23 cellular contexts compared by ENCODE assay signal in genomic region chr7:151800391-151800790, GRCh38.
"Had no signal": no experiment of that assay in that cellular context is flagged by ENCODE, and none has a peak within 500 bp of the region (broad histone marks: within the 10 kb centered on the region; RNA-seq: fewer than 3 reads in every experiment).

No MANE protein-coding gene starts in this region.

- H3K27ac ChIP-seq: colonic mucosa, foreskin keratinocyte, neutrophil, psoas muscle, sigmoid colon, skin epidermis, uterus had no signal

- H3K4me3 Mint-ChIP-seq: endodermal cell, naive B cell, nephron had no signal

- ATAC-seq: foreskin keratinocyte, left lobe of liver, psoas muscle had no signal

- H3K36me3 ChIP-seq: colonic mucosa, neutrophil, sigmoid colon, uterus had no signal

- FAIRE-seq: endothelial cell of umbilical vein had no signal

- H3K9me3 ChIP-seq: colonic mucosa, neutrophil, psoas muscle, sigmoid colon, uterus had no signal

- H3K9me3 Mint-ChIP-seq: endodermal cell, naive B cell, nephron had no signal

- H3K27ac Mint-ChIP-seq: endodermal cell, naive B cell, nephron had no signal

- DNase-seq: cerebellar nuclear complex; colonic mucosa; effector CD4-positive, alpha-beta T cell; endodermal cell; erythroblast; foreskin keratinocyte; head of caudate nucleus; hippocampal formation; kidney glomerular epithelial cell; mesendoderm; naive B cell; retina; sigmoid colon; stimulated activated CD4-positive, alpha-beta T cell treated with anti-CD3 and anti-CD28 coated beads, Interleukin-12 subunit alpha, Interleukin-12 subunit beta, amount 100 ng/mL, for 4 hours; stimulated activated naive CD4-positive, alpha-beta T cell; trophoblast cell; uterus had no signal

- H3K4me1 ChIP-seq: foreskin keratinocyte, uterus had no signal

- H3K27me3 ChIP-seq: colonic mucosa, neutrophil, sigmoid colon, uterus had no signal

- H3K4me3 ChIP-seq: colonic mucosa, psoas muscle, sigmoid colon, skin epidermis, uterus had no signal

- H3K27me3 Mint-ChIP-seq: naive B cell had no signal
